ENCODE assay signal across 24 cellular contexts in the genomic region with DNA sequence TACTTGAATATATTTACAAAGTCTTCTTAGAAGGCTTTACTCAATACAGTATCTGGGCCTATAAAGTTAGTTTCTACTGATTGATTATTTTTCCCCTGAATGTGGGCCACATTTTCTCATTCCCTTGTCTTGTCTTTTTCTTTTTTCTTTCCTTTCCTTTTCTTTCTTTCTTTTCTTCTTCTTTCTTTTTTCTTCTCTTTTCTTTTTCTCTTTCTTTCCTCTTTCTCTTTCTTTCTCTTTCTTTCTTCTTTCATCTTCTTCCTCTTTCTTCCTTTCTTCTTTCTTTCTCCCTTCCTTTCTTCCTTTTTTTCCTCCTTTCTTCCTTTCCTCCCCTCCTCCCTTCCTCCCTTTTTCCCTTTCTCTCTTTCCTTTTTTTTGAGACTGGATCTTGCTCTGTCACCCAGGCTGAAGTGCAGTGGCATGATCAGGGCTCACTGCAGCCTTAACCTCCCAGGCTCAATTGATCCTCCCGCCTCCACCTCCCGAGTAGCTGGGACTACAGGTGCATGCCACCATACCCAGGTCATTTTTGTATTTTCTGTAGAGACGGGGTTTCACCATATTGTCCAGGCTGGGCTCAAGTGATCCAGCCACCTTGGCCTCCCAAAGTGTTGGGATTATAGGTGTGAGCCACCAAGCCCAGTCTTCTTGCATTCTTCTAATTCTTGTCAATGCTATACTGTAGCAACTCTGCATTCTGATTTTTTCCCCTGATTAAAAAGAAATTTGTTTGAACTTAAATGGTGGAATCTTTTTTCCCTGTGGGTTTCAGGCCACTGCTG.
"Had no signal": no experiment of that assay in that cellular context is flagged by ENCODE, and none has a peak within 500 bp of the region (broad histone marks: within the 10 kb centered on the region; RNA-seq: fewer than 3 reads in every experiment).

No MANE protein-coding gene starts in this region.

- H3K9me3 Mint-ChIP-seq: activated T-helper 17 cell treated with anti-CD3 and anti-CD28 coated beads, Interleukin-2, amount 50 U/mL, for 72 hours had no signal

- H3K4me3 Mint-ChIP-seq: activated B cell treated with CpG ODN at 0.5 μM for 24 hours; activated CD4-positive, alpha-beta memory T cell treated with anti-CD3 and anti-CD28 coated beads for 36 hours; activated CD4-positive, alpha-beta T cell treated with anti-CD3 and anti-CD28 coated beads, Interleukin-2, amount 10 ng/mL, durations not matched to agents 24 days and 14 days; activated naive CD4-positive, alpha-beta T cell treated with anti-CD3 and anti-CD28 coated beads, Interleukin-2, amount 50 U/mL, for 24 hours; activated naive CD8-positive, alpha-beta T cell treated with anti-CD3 and anti-CD28 coated beads, Interleukin-2, amount 10 ng/mL, durations not matched to agents 7 days and 5 days; activated T-cell treated with anti-CD3 and anti-CD28 coated beads, Interleukin-2, amount 50 U/mL, for 4 hours; activated T-helper 17 cell treated with anti-CD3 and anti-CD28 coated beads, Interleukin-2, amount 50 U/mL, for 72 hours; brain had no signal

- H3K27ac Mint-ChIP-seq: activated B cell treated with CpG ODN at 0.5 μM for 24 hours; activated CD4-positive, alpha-beta memory T cell treated with anti-CD3 and anti-CD28 coated beads for 36 hours; activated CD4-positive, alpha-beta T cell treated with anti-CD3 and anti-CD28 coated beads, Interleukin-2, amount 10 ng/mL, durations not matched to agents 24 days and 14 days; activated naive CD4-positive, alpha-beta T cell treated with anti-CD3 and anti-CD28 coated beads, Interleukin-2, amount 50 U/mL, for 24 hours; activated naive CD8-positive, alpha-beta T cell treated with anti-CD3 and anti-CD28 coated beads, Interleukin-2, amount 10 ng/mL, durations not matched to agents 7 days and 5 days; activated T-helper 17 cell treated with anti-CD3 and anti-CD28 coated beads, Interleukin-2, amount 50 U/mL, for 72 hours; brain had no signal

- H3K36me3 Mint-ChIP-seq: brain had no signal

- H3K4me3 ChIP-seq: ascending aorta, breast epithelium, cardiac muscle cell, colonic mucosa had no signal

- H3K27me3 Mint-ChIP-seq: activated CD4-positive, alpha-beta T cell treated with anti-CD3 and anti-CD28 coated beads, Interleukin-2, amount 10 ng/mL, durations not matched to agents 24 days and 14 days had no signal

- H3K27me3 ChIP-seq: ascending aorta, breast epithelium, cardiac muscle cell, colonic mucosa had no signal

- H3K4me1 Mint-ChIP-seq: activated CD4-positive, alpha-beta T cell treated with anti-CD3 and anti-CD28 coated beads, Interleukin-2, amount 10 ng/mL, durations not matched to agents 24 days and 14 days; activated naive CD8-positive, alpha-beta T cell treated with anti-CD3 and anti-CD28 coated beads, Interleukin-2, amount 10 ng/mL, durations not matched to agents 7 days and 5 days; activated T-helper 17 cell treated with anti-CD3 and anti-CD28 coated beads, Interleukin-2, amount 50 U/mL, for 72 hours; brain had no signal

- H3K4me1 ChIP-seq: ascending aorta, breast epithelium, colonic mucosa had no signal

- H3K36me3 ChIP-seq: ascending aorta, breast epithelium, cardiac muscle cell, colonic mucosa had no signal

- ATAC-seq: activated CD4-positive, CD25-positive, alpha-beta regulatory T cell treated with anti-CD3 and anti-CD28 coated beads, Interleukin-2, amount 50 U/mL, for 24 hours; activated T-cell treated with anti-CD3 and anti-CD28 coated beads, Interleukin-2, amount 50 U/mL, for 4 hours; activated T-helper 17 cell treated with anti-CD3 and anti-CD28 coated beads, Interleukin-2, amount 50 U/mL, for 72 hours; esophagus mucosa had no signal

- H3K27ac ChIP-seq: ascending aorta, breast epithelium, cardiac muscle cell, colonic mucosa had no signal

- DNase-seq: activated B cell treated with CpG ODN at 0.5 μM for 24 hours; activated CD4-positive, alpha-beta memory T cell treated with anti-CD3 and anti-CD28 coated beads for 36 hours; activated CD4-positive, alpha-beta T cell treated with anti-CD3 and anti-CD28 coated beads, Interleukin-2, amount 10 ng/mL, durations not matched to agents 24 days and 14 days; activated CD8-positive, alpha-beta memory T cell treated with anti-CD3 and anti-CD28 coated beads for 24 hours; activated effector memory CD4-positive, alpha-beta T cell treated with Interleukin-2 at 50 U/mL for 16 hours; activated gamma-delta T cell treated with Interleukin-2 at 50 U/mL for 16 hours; activated naive CD4-positive, alpha-beta T cell treated with Interleukin-2 at 50 U/mL for 16 hours; activated naive CD8-positive, alpha-beta T cell treated with anti-CD3 and anti-CD28 coated beads, Interleukin-2, amount 10 ng/mL, durations not matched to agents 7 days and 5 days; activated T-cell treated with anti-CD3 and anti-CD28 coated beads, Interleukin-2, amount 50 U/mL, for 4 hours; central memory CD4-positive, alpha-beta T cell; cerebellar nuclear complex; colonic mucosa; effector CD8-positive, alpha-beta T cell; foreskin fibroblast; head of caudate nucleus; T-helper 2 cell had no signal

- H3K9me3 ChIP-seq: colonic mucosa had no signal
